In the genomic region with DNA sequence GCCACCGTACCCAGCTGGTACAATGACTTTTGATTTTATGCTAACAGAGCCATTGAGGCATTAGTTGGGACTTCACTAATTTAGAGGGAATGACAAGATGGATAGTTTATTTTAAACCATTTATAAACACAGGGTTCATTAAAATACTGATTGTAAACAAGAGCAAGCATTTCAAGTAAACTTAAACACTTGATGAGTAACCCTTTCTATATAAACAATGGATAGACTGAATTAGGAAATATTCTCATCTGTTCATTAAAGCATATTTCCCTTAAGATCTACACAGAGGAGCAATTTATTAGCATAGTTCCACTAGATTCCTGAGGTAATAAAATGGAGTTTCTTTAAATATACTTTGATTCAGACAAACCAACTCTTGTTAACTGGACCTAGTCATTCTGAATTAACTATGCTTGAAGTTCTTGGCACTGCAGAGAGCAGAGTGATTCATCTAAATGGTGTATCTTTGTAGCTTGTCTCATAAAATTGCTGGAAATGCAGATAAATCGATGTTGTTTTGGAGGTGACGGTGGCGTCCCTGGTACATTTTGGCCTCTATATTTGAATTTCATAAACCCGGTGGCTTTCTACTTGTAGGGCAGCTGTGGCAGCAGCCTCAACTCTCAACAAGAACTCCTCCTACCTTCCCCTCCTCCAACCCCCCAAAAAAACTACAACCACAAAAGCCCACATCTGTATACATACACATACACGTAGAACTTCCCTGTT, we compare ENCODE assay signal across 15 cellular contexts. TPM values are rescaled to one million over a fixed set of nuclear protein-coding genes. Genes with fewer than 3 reads are reported as not detected.
DNase-seq lines count a peak whose midpoint lies in the region; ATAC-seq, FAIRE-seq and TF ChIP-seq lines count a peak whose summit lies in the region.
"Had no signal": no experiment of that assay in that cellular context is flagged by ENCODE, and none has a peak within 500 bp of the region (broad histone marks: within the 10 kb centered on the region; RNA-seq: fewer than 3 reads in every experiment).

No MANE protein-coding gene starts in this region.

- H3K27me3 ChIP-seq in endothelial cell of umbilical vein (ENCODE audit: control insufficient read depth in 2 of 2, insufficient read depth in 2 of 2, low read length in 2 of 2): no peaks in the 10 kb centered on the region
- no peaks in the 10 kb centered on the region for H3K27me3 ChIP-seq in osteoblast (ENCODE audit: insufficient read depth, low read length)

- no peak for TF ChIP-seq POLR2A in endothelial cell of umbilical vein (IDR thresholded peaks at IDR 0.05; ENCODE audit: low read depth, low read length)

- dilution Hi-C loops in endothelial cell of umbilical vein (cut with MboI; ENCODE audit: extremely low pct_ligation_motif_present, low sequenced_read_pairs): no loop called here

- no peak for TF ChIP-seq CTCF in AG10803 (conservative IDR thresholded peaks at IDR 0.05; ENCODE audit: low read length)
- no peak for TF ChIP-seq CTCF in endothelial cell of umbilical vein (IDR thresholded peaks at IDR 0.05; ENCODE audit: extremely low read depth in 1 of 2, insufficient read depth in 1 of 2, low read depth in 1 of 2, low read length in 2 of 2)
- TF ChIP-seq CTCF in osteoblast (IDR thresholded peaks at IDR 0.05; ENCODE audit: extremely low read depth, low read depth, low read length): no peak
- no peak for TF ChIP-seq CTCF in omental fat pad (IDR thresholded peaks at IDR 0.05)

- no peaks in the 10 kb centered on the region for H3K9me3 ChIP-seq in endothelial cell of umbilical vein (replicated peaks; ENCODE audit: control insufficient read depth, insufficient read depth, low read length)
- no peaks in the 10 kb centered on the region for H3K9me3 ChIP-seq in osteoblast (ENCODE audit: low read depth, low read length)

- H3K27ac ChIP-seq in endothelial cell of umbilical vein (ENCODE audit: insufficient read depth, low read depth, low read length): no peak overlapping the region
- H3K27ac ChIP-seq in osteoblast (ENCODE audit: low read depth, low read length): peak overlapping the region; percentile 61
- H3K27ac ChIP-seq: C4-2B had no signal

- no peak for ATAC-seq in GM18517 (IDR thresholded peaks at IDR 0.05; ENCODE audit: unreplicated experiment)
- no peak for ATAC-seq in GM21529 (IDR thresholded peaks at IDR 0.05; ENCODE audit: unreplicated experiment)
- no peak for ATAC-seq in omental fat pad (ENCODE audit: low FRiP score)
- no peak for ATAC-seq in HG03139 (IDR thresholded peaks at IDR 0.05; ENCODE audit: unreplicated experiment)
- ATAC-seq: activated CD8-positive, alpha-beta memory T cell treated with anti-CD3 and anti-CD28 coated beads, Interleukin-2, amount 10 ng/mL, durations not matched to agents 7 days and 5 days; activated naive CD4-positive, alpha-beta T cell treated with anti-CD3 and anti-CD28 coated beads, Interleukin-2, amount 50 U/mL, for 72 hours had no signal

- CTCF ChIA-PET in endothelial cell of umbilical vein (lab: Charles Lee): no interaction called here

- no peaks in the 10 kb centered on the region for H4K20me1 ChIP-seq in endothelial cell of umbilical vein (replicated peaks; ENCODE audit: control insufficient read depth, extremely low read depth, insufficient read depth, low read length)
- H4K20me1 ChIP-seq in osteoblast (ENCODE audit: insufficient read depth, low read length): peaks cover 2% of the 10 kb centered on the region

- no peak overlapping the region for H3K4me2 ChIP-seq in endothelial cell of umbilical vein (ENCODE audit: insufficient read depth, low read length)
- peak overlapping the region; percentile 46 for H3K4me2 ChIP-seq in osteoblast (ENCODE audit: insufficient read depth, low read length)

- no peaks in the 10 kb centered on the region for H3K36me3 ChIP-seq in endothelial cell of umbilical vein (ENCODE audit: control insufficient read depth in 2 of 2, extremely low read depth in 1 of 2, insufficient read depth in 2 of 2, low read length in 2 of 2)
- H3K36me3 ChIP-seq in osteoblast (ENCODE audit: insufficient read depth, low read length): peaks cover 2% of the 10 kb centered on the region

- POLR2A ChIA-PET in endothelial cell of umbilical vein (lab: Charles Lee): no interaction called here

- intact Hi-C loops in endothelial cell of umbilical vein (cut with micrococcal nuclease): no loop called here

- H3K4me1 ChIP-seq in endothelial cell of umbilical vein (ENCODE audit: control insufficient read depth, extremely low read depth, insufficient read depth, low read length): peaks cover 7% of the 10 kb centered on the region
- H3K4me1 ChIP-seq in osteoblast (ENCODE audit: insufficient read depth, low read length): peaks cover 24% of the 10 kb centered on the region

- H3K4me3 ChIP-seq in AG10803 (ENCODE audit: low read length): no peak overlapping the region
- no peak overlapping the region for H3K4me3 ChIP-seq in endothelial cell of umbilical vein (replicated peaks in 1 of 3; ENCODE audit: insufficient read depth in 1 of 3, low read depth in 1 of 3, low read length in 3 of 3)
- H3K4me3 ChIP-seq in osteoblast (ENCODE audit: insufficient read depth, low read length): no peak overlapping the region

- no peaks in the 10 kb centered on the region for H3K9me1 ChIP-seq in endothelial cell of umbilical vein (replicated peaks; ENCODE audit: control insufficient read depth, extremely low read depth, insufficient read depth, low read length)

- H3K79me2 ChIP-seq in endothelial cell of umbilical vein (ENCODE audit: control insufficient read depth, insufficient read depth, low read length): no peaks in the 10 kb centered on the region
- peaks cover 3% of the 10 kb centered on the region for H3K79me2 ChIP-seq in osteoblast (ENCODE audit: insufficient read depth, low read length)

- DNase-seq in AG10803 (ENCODE audit: low read depth) (peak; percentile 73), RPMI7951 (ENCODE audit: low read depth) (peak; percentile 48), endothelial cell of umbilical vein (ENCODE audit: low read depth, low spot score) (no peak), osteoblast (ENCODE audit: insufficient read length, low spot score, missing footprints) (peak; percentile 87), omental fat pad (ENCODE audit: low spot score) (no peak)
- DNase-seq: activated CD8-positive, alpha-beta memory T cell treated with anti-CD3 and anti-CD28 coated beads, Interleukin-2, amount 10 ng/mL, durations not matched to agents 7 days and 5 days; GDM1; NCI-H1694; NCI-H82; SHP77 treated with DMSO at 0.1 percent for 48 hours had no signal

- no peak overlapping the region for H2AFZ ChIP-seq in endothelial cell of umbilical vein (ENCODE audit: low read depth, low read length)
- no peak overlapping the region for H2AFZ ChIP-seq in osteoblast (ENCODE audit: low read length)

- peak; percentile 24 for FAIRE-seq in endothelial cell of umbilical vein (lab: Jason Lieb, UNC)

- BruUV-seq in endothelial cell of umbilical vein (replicated peaks; lab: Mats Ljungman, UMichigan): no TSS peak

- H3K9ac ChIP-seq in endothelial cell of umbilical vein (replicated peaks; ENCODE audit: extremely low read depth, insufficient read depth, low read length): no peak overlapping the region

TF ChIP-seq in endothelial cell of umbilical vein, 7 proteins besides CTCF, POLR2A, EP300 and RAD21:
- TF ChIP-seq MYC (IDR thresholded peaks at IDR 0.05; ENCODE audit: low read depth, low read length) (no peak), EZH2 (IDR thresholded peaks at IDR 0.05; ENCODE audit: borderline replicate concordance, low read depth, low read length, severe bottlenecking) (no peak), FOS (IDR thresholded peaks at IDR 0.05; ENCODE audit: borderline replicate concordance, insufficient read depth, low read length) (no peak), POLR2AphosphoS5 (IDR thresholded peaks at IDR 0.05; ENCODE audit: insufficient read depth, low read depth, low read length) (no peak), JUN (IDR thresholded peaks at IDR 0.05; ENCODE audit: borderline replicate concordance, insufficient read depth, insufficient read length, low read depth) (no peak), GATA2 (IDR thresholded peaks at IDR 0.05; ENCODE audit: insufficient read depth, insufficient read length, low read depth, low read length) (no peak)
- TF ChIP-seq, protein P1, sequence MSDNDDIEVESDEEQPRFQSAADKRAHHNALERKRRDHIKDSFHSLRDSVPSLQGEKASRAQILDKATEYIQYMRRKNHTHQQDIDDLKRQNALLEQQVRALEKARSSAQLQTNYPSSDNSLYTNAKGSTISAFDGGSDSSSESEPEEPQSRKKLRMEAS (IDR thresholded peaks at IDR 0.05; ENCODE audit: insufficient read depth, insufficient read length): no peak

RNA-seq across cellular contexts. Expression of a gene that starts 15.4 kb away (rescaled TPM):
- total RNA-seq in RPMI7951 (2014; rRNA removed; shearing (Covaris generic)): 160 and 164 TPM in 2 replicates
- 220 and 222 TPM in 2 replicates for total RNA-seq in endothelial cell of umbilical vein
- polyA plus RNA-seq in endothelial cell of umbilical vein: 65.5 and 89.3 TPM in 2 replicates
- 131 and 135 TPM in 2 replicates for polyA plus RNA-seq in endothelial cell of umbilical vein (2011; cell fraction: cytosol; rRNA removed)
- polyA plus RNA-seq in endothelial cell of umbilical vein (2011; cell fraction: nucleus; rRNA removed): 94.4 and 118 TPM in 2 replicates
- 297 and 299 TPM in 2 replicates for polyA plus RNA-seq in endothelial cell of umbilical vein (2012)
- polyA minus RNA-seq in endothelial cell of umbilical vein: 55.0 and 58.7 TPM in 2 replicates
- polyA minus RNA-seq in endothelial cell of umbilical vein (2011; cell fraction: cytosol; rRNA and poly(A)+ RNA removed): 132 TPM
- polyA minus RNA-seq in endothelial cell of umbilical vein (2011; cell fraction: nucleus; rRNA and poly(A)+ RNA removed): 31.6 and 39.6 TPM in 2 replicates
- total RNA-seq in osteoblast: 141 and 145 TPM in 2 replicates
- 100 to 1,000 TPM; 111 to 143 (median 131) TPM for total RNA-seq in omental fat pad

RNA-seq across cellular contexts. Expression of a gene that starts 40.6 kb away (rescaled TPM):
- total RNA-seq in RPMI7951 (2014; rRNA removed; shearing (Covaris generic)): 3.5 and 9.1 TPM in 2 replicates
- total RNA-seq in endothelial cell of umbilical vein (14.0 and 18.6 TPM in 2 replicates), osteoblast (8.5 and 13.4 TPM in 2 replicates), omental fat pad (10 to 100 TPM; 16.1 to 30.6 (median 24.3) TPM)
- polyA plus RNA-seq in endothelial cell of umbilical vein: 18.4 and 26.6 TPM in 2 replicates
- polyA plus RNA-seq in endothelial cell of umbilical vein (2011; cell fraction: cytosol; rRNA removed): 5.8 and 10.4 TPM in 2 replicates
- 15.1 and 16.8 TPM in 2 replicates for polyA plus RNA-seq in endothelial cell of umbilical vein (2011; cell fraction: nucleus; rRNA removed)
- polyA plus RNA-seq in endothelial cell of umbilical vein (2012): 10.8 and 17.0 TPM in 2 replicates
- 1.2 and 1.9 TPM in 2 replicates for polyA minus RNA-seq in endothelial cell of umbilical vein
- polyA minus RNA-seq in endothelial cell of umbilical vein (2011; cell fraction: cytosol; rRNA and poly(A)+ RNA removed): 24.6 TPM
- polyA minus RNA-seq in endothelial cell of umbilical vein (2011; cell fraction: nucleus; rRNA and poly(A)+ RNA removed): 2.5 and 3.8 TPM in 2 replicates

Comparison
In these comparisons a context has a peak if more than half of its experiments do, and no peak if none do; other contexts are left out.
1. DNase-seq: peak in AG10803 (single experiment), RPMI7951 (single experiment) and osteoblast (single experiment); none in endothelial cell of umbilical vein (single experiment) and omental fat pad (single experiment).